Comparison of ENCODE assay signal across 1 cellular context in the genomic region with DNA sequence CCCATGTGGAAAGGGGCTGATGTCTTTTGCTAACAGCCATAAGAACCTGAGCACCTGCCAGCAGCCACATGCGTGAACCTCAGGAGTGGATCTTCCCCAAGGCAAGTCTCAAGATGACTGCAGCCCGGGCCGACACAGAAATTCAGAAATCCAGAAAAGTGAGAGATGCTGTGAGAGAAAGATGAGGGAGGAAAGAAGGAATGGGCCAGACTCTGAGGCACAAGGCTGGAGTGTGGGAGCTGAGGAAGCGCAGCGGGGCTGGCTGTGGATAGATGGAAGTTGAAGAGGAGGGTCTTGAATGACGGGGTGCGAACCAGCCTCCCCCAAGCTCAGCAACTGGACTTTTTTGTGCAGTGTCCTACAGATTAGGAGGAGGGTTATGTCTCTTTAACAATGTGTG.
TF ChIP-seq lines count a peak whose summit lies in the region.

No MANE protein-coding gene starts in this region.

TF ChIP-seq in SK-N-SH, 30 proteins besides CTCF, POLR2A, EP300 and RAD21 (continued from another document):
- TF ChIP-seq, protein P1, sequence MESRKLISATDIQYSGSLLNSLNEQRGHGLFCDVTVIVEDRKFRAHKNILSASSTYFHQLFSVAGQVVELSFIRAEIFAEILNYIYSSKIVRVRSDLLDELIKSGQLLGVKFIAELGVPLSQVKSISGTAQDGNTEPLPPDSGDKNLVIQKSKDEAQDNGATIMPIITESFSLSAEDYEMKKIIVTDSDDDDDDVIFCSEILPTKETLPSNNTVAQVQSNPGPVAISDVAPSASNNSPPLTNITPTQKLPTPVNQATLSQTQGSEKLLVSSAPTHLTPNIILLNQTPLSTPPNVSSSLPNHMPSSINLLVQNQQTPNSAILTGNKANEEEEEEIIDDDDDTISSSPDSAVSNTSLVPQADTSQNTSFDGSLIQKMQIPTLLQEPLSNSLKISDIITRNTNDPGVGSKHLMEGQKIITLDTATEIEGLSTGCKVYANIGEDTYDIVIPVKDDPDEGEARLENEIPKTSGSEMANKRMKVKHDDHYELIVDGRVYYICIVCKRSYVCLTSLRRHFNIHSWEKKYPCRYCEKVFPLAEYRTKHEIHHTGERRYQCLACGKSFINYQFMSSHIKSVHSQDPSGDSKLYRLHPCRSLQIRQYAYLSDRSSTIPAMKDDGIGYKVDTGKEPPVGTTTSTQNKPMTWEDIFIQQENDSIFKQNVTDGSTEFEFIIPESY (IDR thresholded peaks at IDR 0.05; ENCODE audit: borderline replicate concordance, low read depth) = no peak
- TF ChIP-seq, protein P2, sequence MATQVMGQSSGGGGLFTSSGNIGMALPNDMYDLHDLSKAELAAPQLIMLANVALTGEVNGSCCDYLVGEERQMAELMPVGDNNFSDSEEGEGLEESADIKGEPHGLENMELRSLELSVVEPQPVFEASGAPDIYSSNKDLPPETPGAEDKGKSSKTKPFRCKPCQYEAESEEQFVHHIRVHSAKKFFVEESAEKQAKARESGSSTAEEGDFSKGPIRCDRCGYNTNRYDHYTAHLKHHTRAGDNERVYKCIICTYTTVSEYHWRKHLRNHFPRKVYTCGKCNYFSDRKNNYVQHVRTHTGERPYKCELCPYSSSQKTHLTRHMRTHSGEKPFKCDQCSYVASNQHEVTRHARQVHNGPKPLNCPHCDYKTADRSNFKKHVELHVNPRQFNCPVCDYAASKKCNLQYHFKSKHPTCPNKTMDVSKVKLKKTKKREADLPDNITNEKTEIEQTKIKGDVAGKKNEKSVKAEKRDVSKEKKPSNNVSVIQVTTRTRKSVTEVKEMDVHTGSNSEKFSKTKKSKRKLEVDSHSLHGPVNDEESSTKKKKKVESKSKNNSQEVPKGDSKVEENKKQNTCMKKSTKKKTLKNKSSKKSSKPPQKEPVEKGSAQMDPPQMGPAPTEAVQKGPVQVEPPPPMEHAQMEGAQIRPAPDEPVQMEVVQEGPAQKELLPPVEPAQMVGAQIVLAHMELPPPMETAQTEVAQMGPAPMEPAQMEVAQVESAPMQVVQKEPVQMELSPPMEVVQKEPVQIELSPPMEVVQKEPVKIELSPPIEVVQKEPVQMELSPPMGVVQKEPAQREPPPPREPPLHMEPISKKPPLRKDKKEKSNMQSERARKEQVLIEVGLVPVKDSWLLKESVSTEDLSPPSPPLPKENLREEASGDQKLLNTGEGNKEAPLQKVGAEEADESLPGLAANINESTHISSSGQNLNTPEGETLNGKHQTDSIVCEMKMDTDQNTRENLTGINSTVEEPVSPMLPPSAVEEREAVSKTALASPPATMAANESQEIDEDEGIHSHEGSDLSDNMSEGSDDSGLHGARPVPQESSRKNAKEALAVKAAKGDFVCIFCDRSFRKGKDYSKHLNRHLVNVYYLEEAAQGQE (IDR thresholded peaks at IDR 0.05; ENCODE audit: low read depth, low read length) = no peak
- TF ChIP-seq NFIC (IDR thresholded peaks at IDR 0.05; ENCODE audit: borderline replicate concordance) = no peak
- no peak for TF ChIP-seq MXI1 (IDR thresholded peaks at IDR 0.05; ENCODE audit: low read depth, low read length)
- TF ChIP-seq FOXJ3 (CRISPR knock-in tag; IDR thresholded peaks at IDR 0.05) = no peak
- no peak for TF ChIP-seq SIN3A (IDR thresholded peaks at IDR 0.05; ENCODE audit: borderline replicate concordance, low read depth, low read length)
- no peak for TF ChIP-seq FOSL2 (IDR thresholded peaks at IDR 0.05; ENCODE audit: borderline replicate concordance, low read depth)
- no peak for TF ChIP-seq JUND (IDR thresholded peaks at IDR 0.05)
- TF ChIP-seq, protein P3, sequence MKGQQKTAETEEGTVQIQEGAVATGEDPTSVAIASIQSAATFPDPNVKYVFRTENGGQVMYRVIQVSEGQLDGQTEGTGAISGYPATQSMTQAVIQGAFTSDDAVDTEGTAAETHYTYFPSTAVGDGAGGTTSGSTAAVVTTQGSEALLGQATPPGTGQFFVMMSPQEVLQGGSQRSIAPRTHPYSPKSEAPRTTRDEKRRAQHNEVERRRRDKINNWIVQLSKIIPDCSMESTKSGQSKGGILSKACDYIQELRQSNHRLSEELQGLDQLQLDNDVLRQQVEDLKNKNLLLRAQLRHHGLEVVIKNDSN (IDR thresholded peaks at IDR 0.05; ENCODE audit: borderline replicate concordance, low read depth) = no peak
